ENCODE assay signal across 2 cellular contexts in the genomic region with DNA sequence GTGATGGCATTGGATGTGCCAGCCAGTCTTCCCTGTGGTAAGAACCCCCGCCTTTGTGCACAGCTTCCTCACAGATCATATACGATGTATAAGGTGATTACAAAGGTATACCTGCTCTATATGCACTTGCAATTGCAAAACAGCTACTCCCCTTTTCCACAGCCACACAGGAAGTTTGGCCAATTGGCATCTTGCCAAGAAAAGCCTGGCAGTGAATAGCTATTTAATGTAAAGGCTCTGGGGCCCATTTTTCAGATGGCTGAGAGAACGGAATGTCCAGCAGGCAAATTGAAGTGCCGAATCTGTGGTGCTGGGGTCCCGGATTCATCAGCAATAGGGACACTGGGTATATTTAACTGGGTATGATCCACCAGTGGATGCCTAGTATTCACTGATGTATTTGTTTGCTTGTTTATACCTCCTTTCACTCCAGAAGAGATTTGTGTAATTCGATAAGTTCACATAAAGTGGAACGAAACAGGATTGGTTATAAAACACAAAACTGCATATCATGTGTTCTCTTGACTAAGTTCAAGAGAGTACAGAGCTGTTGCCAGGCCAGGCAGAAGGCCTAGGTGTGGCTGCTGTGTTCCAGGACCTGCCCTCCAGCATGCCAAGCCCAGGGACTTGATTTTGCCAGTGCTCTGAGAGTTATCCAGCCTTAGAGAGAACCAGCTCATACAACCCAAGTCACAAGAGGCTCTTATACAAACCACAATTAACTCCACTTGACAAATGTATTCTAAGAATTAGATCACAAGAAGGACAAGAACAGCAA.
TF ChIP-seq lines count a peak whose summit lies in the region.

No MANE protein-coding gene starts in this region.

TF ChIP-seq in HEK293, 187 proteins besides CTCF, POLR2A, EP300 and RAD21 (continues in another document):
- TF ChIP-seq, protein P1, sequence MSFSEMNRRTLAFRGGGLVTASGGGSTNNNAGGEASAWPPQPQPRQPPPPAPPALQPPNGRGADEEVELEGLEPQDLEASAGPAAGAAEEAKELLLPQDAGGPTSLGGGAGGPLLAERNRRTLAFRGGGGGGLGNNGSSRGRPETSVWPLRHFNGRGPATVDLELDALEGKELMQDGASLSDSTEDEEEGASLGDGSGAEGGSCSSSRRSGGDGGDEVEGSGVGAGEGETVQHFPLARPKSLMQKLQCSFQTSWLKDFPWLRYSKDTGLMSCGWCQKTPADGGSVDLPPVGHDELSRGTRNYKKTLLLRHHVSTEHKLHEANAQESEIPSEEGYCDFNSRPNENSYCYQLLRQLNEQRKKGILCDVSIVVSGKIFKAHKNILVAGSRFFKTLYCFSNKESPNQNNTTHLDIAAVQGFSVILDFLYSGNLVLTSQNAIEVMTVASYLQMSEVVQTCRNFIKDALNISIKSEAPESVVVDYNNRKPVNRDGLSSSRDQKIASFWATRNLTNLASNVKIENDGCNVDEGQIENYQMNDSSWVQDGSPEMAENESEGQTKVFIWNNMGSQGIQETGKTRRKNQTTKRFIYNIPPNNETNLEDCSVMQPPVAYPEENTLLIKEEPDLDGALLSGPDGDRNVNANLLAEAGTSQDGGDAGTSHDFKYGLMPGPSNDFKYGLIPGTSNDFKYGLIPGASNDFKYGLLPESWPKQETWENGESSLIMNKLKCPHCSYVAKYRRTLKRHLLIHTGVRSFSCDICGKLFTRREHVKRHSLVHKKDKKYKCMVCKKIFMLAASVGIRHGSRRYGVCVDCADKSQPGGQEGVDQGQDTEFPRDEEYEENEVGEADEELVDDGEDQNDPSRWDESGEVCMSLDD (tag by site-specific recombination; IDR thresholded peaks at IDR 0.05) = no peak
- no peak for TF ChIP-seq ZNF600 (tag by site-specific recombination; IDR thresholded peaks at IDR 0.05)
- TF ChIP-seq ZSCAN30 (tag by site-specific recombination; IDR thresholded peaks at IDR 0.05) = 0 out of 2 replicates have a peak, but pooled peaks have one; percentile 50
- no peak for TF ChIP-seq GLIS1 (tag by site-specific recombination; IDR thresholded peaks at IDR 0.05)
- TF ChIP-seq SP7 (tag by site-specific recombination; IDR thresholded peaks at IDR 0.05) = no peak
- TF ChIP-seq, protein P2, sequence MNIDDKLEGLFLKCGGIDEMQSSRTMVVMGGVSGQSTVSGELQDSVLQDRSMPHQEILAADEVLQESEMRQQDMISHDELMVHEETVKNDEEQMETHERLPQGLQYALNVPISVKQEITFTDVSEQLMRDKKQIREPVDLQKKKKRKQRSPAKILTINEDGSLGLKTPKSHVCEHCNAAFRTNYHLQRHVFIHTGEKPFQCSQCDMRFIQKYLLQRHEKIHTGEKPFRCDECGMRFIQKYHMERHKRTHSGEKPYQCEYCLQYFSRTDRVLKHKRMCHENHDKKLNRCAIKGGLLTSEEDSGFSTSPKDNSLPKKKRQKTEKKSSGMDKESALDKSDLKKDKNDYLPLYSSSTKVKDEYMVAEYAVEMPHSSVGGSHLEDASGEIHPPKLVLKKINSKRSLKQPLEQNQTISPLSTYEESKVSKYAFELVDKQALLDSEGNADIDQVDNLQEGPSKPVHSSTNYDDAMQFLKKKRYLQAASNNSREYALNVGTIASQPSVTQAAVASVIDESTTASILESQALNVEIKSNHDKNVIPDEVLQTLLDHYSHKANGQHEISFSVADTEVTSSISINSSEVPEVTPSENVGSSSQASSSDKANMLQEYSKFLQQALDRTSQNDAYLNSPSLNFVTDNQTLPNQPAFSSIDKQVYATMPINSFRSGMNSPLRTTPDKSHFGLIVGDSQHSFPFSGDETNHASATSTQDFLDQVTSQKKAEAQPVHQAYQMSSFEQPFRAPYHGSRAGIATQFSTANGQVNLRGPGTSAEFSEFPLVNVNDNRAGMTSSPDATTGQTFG (tag by site-specific recombination; IDR thresholded peaks at IDR 0.05; ENCODE audit: borderline replicate concordance) = no peak
- peak; percentile 90 for TF ChIP-seq ZNF544 (tag by site-specific recombination; IDR thresholded peaks at IDR 0.05)
- 0 out of 2 replicates have a peak, but pooled peaks have one; percentile 72 for TF ChIP-seq ZNF248 (tag by site-specific recombination; IDR thresholded peaks at IDR 0.05)
- TF ChIP-seq, protein P3, sequence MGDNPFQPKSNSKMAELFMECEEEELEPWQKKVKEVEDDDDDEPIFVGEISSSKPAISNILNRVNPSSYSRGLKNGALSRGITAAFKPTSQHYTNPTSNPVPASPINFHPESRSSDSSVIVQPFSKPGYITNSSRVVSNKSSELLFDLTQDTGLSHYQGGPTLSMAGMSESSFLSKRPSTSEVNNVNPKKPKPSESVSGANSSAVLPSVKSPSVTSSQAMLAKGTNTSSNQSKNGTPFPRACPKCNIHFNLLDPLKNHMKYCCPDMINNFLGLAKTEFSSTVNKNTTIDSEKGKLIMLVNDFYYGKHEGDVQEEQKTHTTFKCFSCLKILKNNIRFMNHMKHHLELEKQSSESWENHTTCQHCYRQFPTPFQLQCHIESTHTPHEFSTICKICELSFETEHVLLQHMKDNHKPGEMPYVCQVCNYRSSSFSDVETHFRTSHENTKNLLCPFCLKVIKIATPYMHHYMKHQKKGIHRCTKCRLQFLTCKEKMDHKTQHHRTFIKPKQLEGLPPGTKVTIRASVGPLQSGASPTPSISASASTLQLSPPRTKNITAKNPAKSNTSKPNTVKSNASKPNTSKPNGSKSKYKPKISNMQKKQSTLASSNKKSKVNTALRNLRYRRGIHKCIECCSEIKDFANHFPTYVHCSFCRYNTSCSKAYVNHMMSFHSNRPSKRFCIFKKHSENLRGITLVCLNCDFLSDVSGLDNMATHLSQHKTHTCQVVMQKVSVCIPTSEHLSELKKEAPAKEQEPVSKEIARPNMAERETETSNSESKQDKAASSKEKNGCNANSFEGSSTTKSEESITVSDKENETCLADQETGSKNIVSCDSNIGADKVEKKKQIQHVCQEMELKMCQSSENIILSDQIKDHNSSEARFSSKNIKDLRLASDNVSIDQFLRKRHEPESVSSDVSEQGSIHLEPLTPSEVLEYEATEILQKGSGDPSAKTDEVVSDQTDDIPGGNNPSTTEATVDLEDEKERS (tag by site-specific recombination; IDR thresholded peaks at IDR 0.05) = no peak
- no peak for TF ChIP-seq TRIM28 (IDR thresholded peaks at IDR 0.05; ENCODE audit: borderline replicate concordance, low read length)
- TF ChIP-seq ZFP41 (tag by site-specific recombination; IDR thresholded peaks at IDR 0.05; ENCODE audit: borderline replicate concordance) = no peak
- no peak for TF ChIP-seq REPIN1 (tag by site-specific recombination; IDR thresholded peaks at IDR 0.05; ENCODE audit: low read depth)
- peak; percentile 81 for TF ChIP-seq ZNF184 (tag by site-specific recombination; IDR thresholded peaks at IDR 0.05)
- TF ChIP-seq ZBTB8A (tag by site-specific recombination; IDR thresholded peaks at IDR 0.05) = no peak
- TF ChIP-seq ZNF214 (tag by site-specific recombination; IDR thresholded peaks at IDR 0.05; ENCODE audit: borderline replicate concordance) = no peak; the same call in 1 of the 2 replicates
- no peak for TF ChIP-seq GLIS2 (tag by site-specific recombination; IDR thresholded peaks at IDR 0.05)
- no peak for TF ChIP-seq ZNF174 (tag by site-specific recombination; IDR thresholded peaks at IDR 0.05)
- peak; percentile 77 for TF ChIP-seq ZNF37A (tag by site-specific recombination; IDR thresholded peaks at IDR 0.05)
- no peak for TF ChIP-seq SETDB1 (IDR thresholded peaks at IDR 0.05; ENCODE audit: insufficient read length, low read length)
- no peak for TF ChIP-seq ZNF521 (tag by site-specific recombination; IDR thresholded peaks at IDR 0.05)
- no peak for TF ChIP-seq ZNF555 (tag by site-specific recombination; conservative IDR thresholded peaks at IDR 0.05)
- TF ChIP-seq ZNF155 (tag by site-specific recombination; IDR thresholded peaks at IDR 0.05) = no peak
- TF ChIP-seq PRDM1 (tag by site-specific recombination; IDR thresholded peaks at IDR 0.05) = no peak
- TF ChIP-seq ZNF146 (tag by site-specific recombination; IDR thresholded peaks at IDR 0.05) = no peak
- TF ChIP-seq ZEB2 (tag by site-specific recombination; IDR thresholded peaks at IDR 0.05) = no peak

TF ChIP-seq in endothelial cell of umbilical vein, 7 proteins besides CTCF, POLR2A, EP300 and RAD21 (continued from another document):
- TF ChIP-seq FOS (IDR thresholded peaks at IDR 0.05; ENCODE audit: borderline replicate concordance, insufficient read depth, low read length) (no peak), MYC (IDR thresholded peaks at IDR 0.05; ENCODE audit: low read depth, low read length) (no peak), POLR2AphosphoS5 (IDR thresholded peaks at IDR 0.05; ENCODE audit: insufficient read depth, low read depth, low read length) (no peak)
